Comparison of ENCODE assay signal across 8 cellular contexts in genomic region chr3:57755368-57756021, GRCh38. TPM values are rescaled to one million over a fixed set of nuclear protein-coding genes. Genes with fewer than 3 reads are reported as not detected.
DNase-seq lines count a peak whose midpoint lies in the region; ATAC-seq and TF ChIP-seq lines count a peak whose summit lies in the region.

No MANE protein-coding gene starts in this region.

- peaks cover 2% of the 10 kb centered on the region for H3K9me3 Mint-ChIP-seq in glutamatergic neuron (ENCODE audit: unreplicated experiment)

- H3K9me3 ChIP-seq in BLaER1: no peaks in the 10 kb centered on the region
- H3K9me3 ChIP-seq in trophoblast cell (ENCODE audit: insufficient read depth, low read depth, low read length): no peaks in the 10 kb centered on the region

- no peak overlapping the region for H2AFZ ChIP-seq in trophoblast cell (ENCODE audit: insufficient read depth, low read length, poor library complexity)

- peaks cover 10% of the 10 kb centered on the region for H3K79me1 ChIP-seq in trophoblast cell (ENCODE audit: low read length)

- no peak overlapping the region for H2BK12ac ChIP-seq in trophoblast cell (ENCODE audit: low read length)

- H4K8ac ChIP-seq in trophoblast cell (ENCODE audit: low read depth, low read length): no peak overlapping the region

- no peak overlapping the region for H2AK5ac ChIP-seq in trophoblast cell (ENCODE audit: low read length)

- H3K27me3 ChIP-seq in BLaER1 (no peaks in the 10 kb centered on the region), trophoblast cell (ENCODE audit: insufficient read depth, low read length) (no peaks in the 10 kb centered on the region)

- H3K4me1 ChIP-seq in BLaER1 (peaks cover 40% of the 10 kb centered on the region), trophoblast cell (ENCODE audit: control insufficient read depth in 1 of 2, insufficient read depth in 2 of 2, low read length in 2 of 2) (peaks cover 3 to 5% of the 10 kb centered on the region in 2 experiments)

- no peak overlapping the region for H3K18ac ChIP-seq in trophoblast cell (ENCODE audit: low read length)

- no CpG with 5 or more reads among the region's 11 CpGs for WGBS in trophoblast cell (ENCODE audit: extremely low coverage, insufficient coverage, insufficient read length)

- peak overlapping the region; percentile 87 for H3K4me3 Mint-ChIP-seq in glutamatergic neuron (ENCODE audit: unreplicated experiment)

- no peak overlapping the region for H2BK120ac ChIP-seq in trophoblast cell (ENCODE audit: insufficient read depth, low read length, poor library complexity)

- DNase-seq in NCI-H510A treated with DMSO at 0.1 percent for 48 hours (lab: John Stamatoyannopoulos, UW) (peak; percentile 24), glutamatergic neuron (peak; percentile 23), trophoblast cell (peak; percentile 69 to 83), superior temporal gyrus (ENCODE audit: extremely low spot score) (no peak)
- peak; percentile 27 for DNase-seq in activated T-helper 9 cell treated with anti-CD3 and anti-CD28 coated beads, Interleukin-2, amount 50 U/mL, for 16 hours (ENCODE audit: low read depth)

- H3K23ac ChIP-seq in trophoblast cell (ENCODE audit: low read length): no peak overlapping the region

- H3K9ac ChIP-seq in BLaER1: peak overlapping the region; percentile 96
- no peak overlapping the region for H3K9ac ChIP-seq in trophoblast cell (ENCODE audit: low read length)

- TF ChIP-seq CTCF in glutamatergic neuron (IDR thresholded peaks at IDR 0.05; ENCODE audit: partially characterized antibody, unreplicated experiment): peak; percentile 10

- H3K79me2 ChIP-seq in trophoblast cell (ENCODE audit: control insufficient read depth, insufficient read depth, low read length, poor library complexity): peaks cover 14% of the 10 kb centered on the region

- H3K4me2 ChIP-seq in BLaER1 (peak overlapping the region; percentile 83), trophoblast cell (ENCODE audit: low read length) (peak overlapping the region; percentile 87)

- H3K14ac ChIP-seq in trophoblast cell (ENCODE audit: low read length): no peak overlapping the region

- peaks cover 10% of the 10 kb centered on the region for H3K4me1 Mint-ChIP-seq in glutamatergic neuron (ENCODE audit: low read depth, unreplicated experiment)

- H4K12ac ChIP-seq in trophoblast cell (ENCODE audit: low read depth, low read length): no peak overlapping the region

- peak; percentile 64 for ATAC-seq in GM18511 (IDR thresholded peaks at IDR 0.05; ENCODE audit: unreplicated experiment)
- peak; percentile 40 for ATAC-seq in HG02981 (IDR thresholded peaks at IDR 0.05; ENCODE audit: unreplicated experiment)

- peak overlapping the region; percentile 93 for H3K27ac Mint-ChIP-seq in glutamatergic neuron (ENCODE audit: unreplicated experiment)

- peaks cover 42% of the 10 kb centered on the region for H4K20me1 ChIP-seq in BLaER1

- peak overlapping the region; percentile 100 for H3K4me3 ChIP-seq in BLaER1
- H3K4me3 ChIP-seq in trophoblast cell (ENCODE audit: low read depth, low read length): no peak overlapping the region

- peak overlapping the region; percentile 3 for H4K91ac ChIP-seq in trophoblast cell (ENCODE audit: low read depth, low read length)

- H2BK5ac ChIP-seq in trophoblast cell (ENCODE audit: low read depth, low read length, poor library complexity): no peak overlapping the region

- peaks cover 4% of the 10 kb centered on the region for H3K27me3 Mint-ChIP-seq in glutamatergic neuron (ENCODE audit: unreplicated experiment)

- no peaks in the 10 kb centered on the region for H3K36me3 Mint-ChIP-seq in glutamatergic neuron (ENCODE audit: unreplicated experiment)

- peak overlapping the region; percentile 96 for H3K27ac ChIP-seq in BLaER1
- peak overlapping the region; percentile 40 for H3K27ac ChIP-seq in trophoblast cell (ENCODE audit: low read depth, low read length)

- no peak overlapping the region for H3K4ac ChIP-seq in trophoblast cell (ENCODE audit: low read depth, low read length)

- H3K36me3 ChIP-seq in BLaER1 (peaks cover 15% of the 10 kb centered on the region), trophoblast cell (ENCODE audit: control insufficient read depth in 1 of 2, insufficient read depth in 2 of 2, low read length in 2 of 2) (peaks cover 0 to 5% of the 10 kb centered on the region in 2 experiments)

RNA-seq across cellular contexts. Expression of gene SLMAP, which starts 0.6 kb away (rescaled TPM):
- total RNA-seq in glutamatergic neuron (ENCODE audit: unreplicated experiment): 52.0 TPM
- 26.7 and 28.1 TPM in 2 replicates for polyA plus RNA-seq in trophoblast cell (2013)
